9 cellular contexts compared by ENCODE assay signal in genomic region chr4:157221895-157222763, GRCh38. TPM values are rescaled to one million over a fixed set of nuclear protein-coding genes. Genes with fewer than 3 reads are reported as not detected.
A peak's percentile ranks its signal among the peaks of the same experiment; 100 is the strongest.
DNase-seq lines count a peak whose midpoint lies in the region; ATAC-seq and TF ChIP-seq lines count a peak whose summit lies in the region.
"Had no signal": no experiment of that assay in that cellular context is flagged by ENCODE, and none has a peak within 500 bp of the region (broad histone marks: within the 10 kb centered on the region; RNA-seq: fewer than 3 reads in every experiment).

No MANE protein-coding gene starts in this region.

- peak overlapping the region; percentile 27 to 42 for H3K4me3 Mint-ChIP-seq in stimulated activated naive CD8-positive, alpha-beta T cell treated with anti-CD3 and anti-CD28 coated beads, Interleukin-15, amount 100 ng/mL, for 72 hours

- DNase-seq in stimulated activated naive CD8-positive, alpha-beta T cell treated with anti-CD3 and anti-CD28 coated beads, Interleukin-15, amount 100 ng/mL, for 72 hours: no peak
- no peak for DNase-seq in stimulated activated naive CD8-positive, alpha-beta T cell treated with anti-CD3 and anti-CD28 coated beads, Interleukin-15, Interleukin-2, amounts not matched to agents 100 U/mL and 50 U/mL, for 24 hours
- no peak for DNase-seq in mammary epithelial cell
- no peak for DNase-seq in lower lobe of right lung
- DNase-seq in aorta: peak; percentile 48 to 86
- DNase-seq: effector CD4-positive, alpha-beta T cell had no signal

- H3K36me3 ChIP-seq in mammary epithelial cell (ENCODE audit: insufficient read depth, low read length) (no peaks in the 10 kb centered on the region), lower lobe of right lung (no peaks in the 10 kb centered on the region), aorta (ENCODE audit: control insufficient read depth in 1 of 2, insufficient read depth in 2 of 2, low read length in 1 of 2) (no peaks in the 10 kb centered on the region)

- in situ Hi-C loops in mammary epithelial cell (cut with MboI; ENCODE audit: low sequenced_read_pairs in 2 of 2): loop anchor here (10.0 to 25.0 kb wide), 3 partner anchors 740 to 965 kb away; no protein-coding TSS in a partner anchor

- CTCF ChIA-PET in mammary epithelial cell (lab: Charles Lee; ENCODE audit: low non-redundant PET): no interaction called here

- H3K4me3 ChIP-seq in mammary epithelial cell (replicated peaks in 1 of 3; ENCODE audit: insufficient read depth in 1 of 3, low read depth in 2 of 3, low read length in 3 of 3): peak overlapping the region; percentile 22 to 49 (median 42)
- peak overlapping the region; percentile 27 for H3K4me3 ChIP-seq in lower lobe of right lung
- peak overlapping the region; percentile 13 to 75 for H3K4me3 ChIP-seq in aorta (ENCODE audit: low read length in 2 of 2)

- H3K9me3 Mint-ChIP-seq in stimulated activated naive CD8-positive, alpha-beta T cell treated with anti-CD3 and anti-CD28 coated beads, Interleukin-15, amount 100 ng/mL, for 72 hours: peaks cover 9 to 15% of the 10 kb centered on the region in 2 donors

- peak overlapping the region; percentile 88 for H2AFZ ChIP-seq in mammary epithelial cell (ENCODE audit: low read depth, low read length)

- H3K4me1 ChIP-seq in mammary epithelial cell (ENCODE audit: insufficient read depth, low read length) (peaks cover 17% of the 10 kb centered on the region), lower lobe of right lung (no peaks in the 10 kb centered on the region), aorta (ENCODE audit: control insufficient read depth in 1 of 2, insufficient read depth in 2 of 2, low read length in 2 of 2) (no peaks in the 10 kb centered on the region)

- H3K27ac ChIP-seq in mammary epithelial cell (ENCODE audit: insufficient read depth, low read depth, low read length): no peak overlapping the region
- H3K27ac ChIP-seq in lower lobe of right lung: no peak overlapping the region
- H3K27ac ChIP-seq in aorta (ENCODE audit: low read depth in 1 of 2, low read length in 2 of 2): peak overlapping the region; percentile 58 to 83

- no peaks in the 10 kb centered on the region for H3K79me2 ChIP-seq in mammary epithelial cell (ENCODE audit: insufficient read depth, low read length)

- dilution Hi-C loops in mammary epithelial cell (cut with HindIII; ENCODE audit: low sequenced_read_pairs): no loop called here

- 5% methylated on average over 16 of the region's 58 CpGs for WGBS in mammary epithelial cell (ENCODE audit: low coverage, missing lambda C conversion rate)
- 0 to 1% methylated on average over 57 to 58 of the region's 58 CpGs for WGBS in aorta, 2 donors

- ATAC-seq in stimulated activated naive CD8-positive, alpha-beta T cell treated with anti-CD3 and anti-CD28 coated beads, Interleukin-15, amount 100 ng/mL, for 72 hours: no peak
- ATAC-seq in stimulated activated naive CD8-positive, alpha-beta T cell treated with anti-CD3 and anti-CD28 coated beads, Interleukin-15, Interleukin-2, amounts not matched to agents 100 U/mL and 50 U/mL, for 24 hours: no peak
- ATAC-seq in lower lobe of right lung (peak; percentile 29 to 37), aorta (ENCODE audit: low FRiP score) (peak; percentile 69), GM21360 (IDR thresholded peaks at IDR 0.05; ENCODE audit: unreplicated experiment) (no peak), HG02642 (IDR thresholded peaks at IDR 0.05; ENCODE audit: poor library complexity, unreplicated experiment) (no peak), GM21526 (IDR thresholded peaks at IDR 0.05; ENCODE audit: low FRiP score, unreplicated experiment) (no peak)

- H3K27me3 ChIP-seq in mammary epithelial cell (ENCODE audit: insufficient read depth, low read length) (peaks cover 31% of the 10 kb centered on the region), lower lobe of right lung (ENCODE audit: low read depth) (peaks cover 47% of the 10 kb centered on the region), aorta (ENCODE audit: control insufficient read depth in 1 of 2, insufficient read depth in 2 of 2, low read length in 1 of 2) (no peaks in the 10 kb centered on the region)

- no peaks in the 10 kb centered on the region for H4K20me1 ChIP-seq in mammary epithelial cell (ENCODE audit: insufficient read depth, low read length)

- intact Hi-C loops in mammary epithelial cell (cut with micrococcal nuclease) (no loop called here), lower lobe of right lung (cut with DNase I) (no loop called here), aorta (cut with DNase I) (loop anchor here (5.0 to 10.0 kb wide), 3 partner anchors 65 to 953 kb away; partner anchors contain the start of gene GASK1B (in 1 of the 2))

- peaks cover 6% of the 10 kb centered on the region for H3K4me1 Mint-ChIP-seq in stimulated activated naive CD8-positive, alpha-beta T cell treated with anti-CD3 and anti-CD28 coated beads, Interleukin-15, amount 100 ng/mL, for 72 hours

- H3K27me3 Mint-ChIP-seq in stimulated activated naive CD8-positive, alpha-beta T cell treated with anti-CD3 and anti-CD28 coated beads, Interleukin-15, amount 100 ng/mL, for 72 hours: peaks cover 42% of the 10 kb centered on the region

- no peak overlapping the region for H3K27ac Mint-ChIP-seq in stimulated activated naive CD8-positive, alpha-beta T cell treated with anti-CD3 and anti-CD28 coated beads, Interleukin-15, amount 100 ng/mL, for 72 hours

- peak overlapping the region; percentile 81 for H3K4me2 ChIP-seq in mammary epithelial cell (ENCODE audit: insufficient read depth, low read depth, low read length)

- BruUV-seq in mammary epithelial cell (replicated peaks; lab: Mats Ljungman, UMichigan): no TSS peak

- H3K9me3 ChIP-seq in mammary epithelial cell (replicated peaks; ENCODE audit: insufficient read depth, low read length) (no peaks in the 10 kb centered on the region), lower lobe of right lung (no peaks in the 10 kb centered on the region), aorta (ENCODE audit: control insufficient read depth, low read length) (no peaks in the 10 kb centered on the region)

- no peak for TF ChIP-seq CTCF in mammary epithelial cell (conservative IDR thresholded peaks at IDR 0.05 in 1 of 2, IDR thresholded peaks at IDR 0.05 in 1 of 2; ENCODE audit: extremely low read depth in 1 of 2, insufficient read depth in 1 of 2, low read depth in 1 of 2, low read length in 2 of 2)
- no peak for TF ChIP-seq CTCF in lower lobe of right lung (IDR thresholded peaks at IDR 0.05)

- H3K9ac ChIP-seq in mammary epithelial cell (ENCODE audit: insufficient read depth, low read length): no peak overlapping the region

RNA-seq across cellular contexts. Expression of gene GRIA2, which starts 1.6 kb away (rescaled TPM):
- total RNA-seq in mammary epithelial cell (not detected), lower lobe of right lung (not detected), aorta (10 to 100 TPM; 19.2 to 23.5 TPM)
- polyA plus RNA-seq in mammary epithelial cell (not detected), aorta (10 to 100 TPM in 1 of 2 donors, 1 to 10 TPM in 1; 3.6 to 12.1 TPM)
- polyA minus RNA-seq in mammary epithelial cell: not detected

Comparison
In these comparisons a context has a peak if more than half of its experiments do, and no peak if none do; other contexts are left out.
1. ATAC-seq: peak in lower lobe of right lung (2 of 2) and aorta (single experiment); none in stimulated activated naive CD8-positive, alpha-beta T cell treated with anti-CD3 and anti-CD28 coated beads, Interleukin-15, amount 100 ng/mL, for 72 hours (single experiment), stimulated activated naive CD8-positive, alpha-beta T cell treated with anti-CD3 and anti-CD28 coated beads, Interleukin-15, Interleukin-2, amounts not matched to agents 100 U/mL and 50 U/mL, for 24 hours (single experiment), GM21360 (single experiment), HG02642 (single experiment) and GM21526 (single experiment).
2. DNase-seq: peak in aorta (2 of 2); none in stimulated activated naive CD8-positive, alpha-beta T cell treated with anti-CD3 and anti-CD28 coated beads, Interleukin-15, amount 100 ng/mL, for 72 hours (0 of 2), stimulated activated naive CD8-positive, alpha-beta T cell treated with anti-CD3 and anti-CD28 coated beads, Interleukin-15, Interleukin-2, amounts not matched to agents 100 U/mL and 50 U/mL, for 24 hours (single experiment), mammary epithelial cell (single experiment) and lower lobe of right lung (single experiment).
3. H3K27ac ChIP-seq: peak in aorta (2 of 2); none in mammary epithelial cell (single experiment) and lower lobe of right lung (single experiment).
4. RNA of gene GRIA2, which starts 1.6 kb away (total RNA-seq): 19.2 to 23.5 TPM in aorta; not detected in lower lobe of right lung (single experiment) and not detected in mammary epithelial cell; every median in the first group is over 10 times any median in the second.
5. intact Hi-C loops: an anchor here in aorta (5.0 to 10.0 kb wide); none called in mammary epithelial cell and lower lobe of right lung.
6. Peak in every context shown above with its lines, with median percentiles within 50 percentile points of each other: H3K4me3 ChIP-seq.